8 cellular contexts compared by ENCODE assay signal in genomic region chr15:74099963-74100733, GRCh38. TPM values are rescaled to one million over a fixed set of nuclear protein-coding genes. Genes with fewer than 3 reads are reported as not detected.
A peak's percentile ranks its signal among the peaks of the same experiment; 100 is the strongest.
DNase-seq lines count a peak whose midpoint lies in the region; ATAC-seq and TF ChIP-seq lines count a peak whose summit lies in the region.
"Not testable (repeated sequence)": the region's sequence is repeated elsewhere in the genome, so short reads cannot be mapped to it uniquely, and the experiment has no call there.

No MANE protein-coding gene starts in this region.

- H3K79me1 ChIP-seq in mesenchymal stem cell (replicated peaks; ENCODE audit: low read length, poor library complexity, severe bottlenecking): not testable (repeated sequence)

- peak overlapping the region; percentile 77 for H3K9ac ChIP-seq in mesenchymal stem cell (ENCODE audit: low read length)

- peak; percentile 90 to 92 for DNase-seq in SJSA1 (ENCODE audit: low read depth in 1 of 2, low spot score in 2 of 2)
- peak; percentile 78 for DNase-seq in activated naive CD4-positive, alpha-beta T cell treated with Interleukin-2 at 50 U/mL for 16 hours
- DNase-seq in fibroblast of mammary gland (ENCODE audit: low read depth): peak; percentile 82
- peak; percentile 90 for DNase-seq in mesenchymal stem cell
- DNase-seq in stimulated activated CD4-positive, alpha-beta T cell treated with anti-CD3 and anti-CD28 coated beads, Interleukin-15, amount 100 ng/mL, for 48 hours (ENCODE audit: low read depth in 2 of 2): peak; percentile 74 to 75

- H2BK15ac ChIP-seq in mesenchymal stem cell (ENCODE audit: low read depth, poor library complexity, severe bottlenecking): not testable (repeated sequence)

- H3K18ac ChIP-seq in mesenchymal stem cell (ENCODE audit: low read depth in 1 of 2, low read length in 2 of 2): not testable (repeated sequence)

- not testable (repeated sequence) for H2BK120ac ChIP-seq in mesenchymal stem cell (ENCODE audit: low read depth, low read length)

- H2BK12ac ChIP-seq in mesenchymal stem cell (ENCODE audit: low read length in 2 of 2): not testable (repeated sequence)

- H3K4ac ChIP-seq in mesenchymal stem cell (ENCODE audit: low read depth in 1 of 2, low read length in 2 of 2): peak overlapping the region in 1 of 2 experiments; percentile 51

- not testable (repeated sequence) for H3K36me3 ChIP-seq in ACC112 (ENCODE audit: insufficient read depth, low read length); SJSA1; mesenchymal stem cell (ENCODE audit: control insufficient read depth in 1 of 2, insufficient read depth in 2 of 2, low read depth in 1 of 2, low read length in 2 of 2)

- not testable (repeated sequence) for H2BK5ac ChIP-seq in mesenchymal stem cell (ENCODE audit: low read depth, low read length, poor library complexity, severe bottlenecking)

- not testable (repeated sequence) for H4K91ac ChIP-seq in mesenchymal stem cell (ENCODE audit: low read length)

- H3K4me3 ChIP-seq in ACC112 (ENCODE audit: low read depth, low read length): peak overlapping the region; percentile 76
- H3K4me3 ChIP-seq in SJSA1: peak overlapping the region; percentile 29
- peak overlapping the region; percentile 20 for H3K4me3 ChIP-seq in fibroblast of mammary gland (ENCODE audit: control insufficient read depth, low read depth, low read length)
- H3K4me3 ChIP-seq in mesenchymal stem cell (ENCODE audit: insufficient read depth in 1 of 2, low read depth in 1 of 2, low read length in 2 of 2): peak overlapping the region; percentile 44 to 67

- not testable (repeated sequence) for H3K4me1 ChIP-seq in ACC112 (ENCODE audit: control insufficient read depth, insufficient read depth, low read length, unreplicated experiment); SJSA1 (replicated peaks); mesenchymal stem cell (ENCODE audit: control insufficient read depth, insufficient read depth, low read depth, low read length)

- TF ChIP-seq CTCF in fibroblast of mammary gland (conservative IDR thresholded peaks at IDR 0.05; ENCODE audit: control insufficient read depth, insufficient read depth, low read depth, low read length): not testable (repeated sequence)

- not testable (repeated sequence) for H3K23ac ChIP-seq in mesenchymal stem cell (ENCODE audit: low read length in 2 of 2)

- H3K27ac ChIP-seq in ACC112 (ENCODE audit: low read depth, low read length); SJSA1; mesenchymal stem cell (ENCODE audit: low read length, poor library complexity, severe bottlenecking): not testable (repeated sequence)

- H3K9me3 ChIP-seq in SJSA1 (replicated peaks); mesenchymal stem cell (ENCODE audit: control insufficient read depth, low read length): not testable (repeated sequence)

- H2AK5ac ChIP-seq in mesenchymal stem cell (ENCODE audit: low read length, severe bottlenecking): not testable (repeated sequence)

- not testable (repeated sequence) for H3K79me2 ChIP-seq in ACC112 (ENCODE audit: control insufficient read depth, insufficient read depth, low read length, unreplicated experiment)

- not testable (repeated sequence) for H3K27me3 ChIP-seq in ACC112 (ENCODE audit: insufficient read depth, low read length); SJSA1 (replicated peaks); mesenchymal stem cell (ENCODE audit: control insufficient read depth in 1 of 2, insufficient read depth in 1 of 2, low read length in 2 of 2)

- peak overlapping the region; percentile 96 for H4K8ac ChIP-seq in mesenchymal stem cell (ENCODE audit: low read length)

- H3K4me2 ChIP-seq in mesenchymal stem cell (ENCODE audit: low read length, poor library complexity, severe bottlenecking): peak overlapping the region; percentile 68

- peak overlapping the region; percentile 14 for H2AFZ ChIP-seq in ACC112 (ENCODE audit: low read length, unreplicated experiment)
- H2AFZ ChIP-seq in mesenchymal stem cell (ENCODE audit: low read depth, low read length): peak overlapping the region; percentile 77

- ATAC-seq in GM18909 (IDR thresholded peaks at IDR 0.05; ENCODE audit: poor library complexity, unreplicated experiment): peak; percentile 89
- ATAC-seq in HG03066 (IDR thresholded peaks at IDR 0.05; ENCODE audit: low read depth, unreplicated experiment): peak; percentile 70

- H3K14ac ChIP-seq in mesenchymal stem cell (ENCODE audit: low read length in 2 of 2): not testable (repeated sequence)

- 40% methylated on average over 10 of the region's 45 CpGs for WGBS in mesenchymal stem cell

RNA-seq across cellular contexts. Expression of gene GOLGA6A, which starts 17.8 kb away (rescaled TPM):
- not detected in 2 replicates for total RNA-seq in SJSA1 (2014; rRNA removed; shearing (Covaris generic))
- not detected for polyA plus RNA-seq in mesenchymal stem cell (2013, experiment 1 of 2)
- polyA plus RNA-seq in mesenchymal stem cell (2013, experiment 2 of 2): 0.03 TPM

RNA-seq across cellular contexts. Expression of gene ISLR2, which starts 30.2 kb away (rescaled TPM):
- not detected in 2 replicates for total RNA-seq in SJSA1 (2014; rRNA removed; shearing (Covaris generic))
- polyA plus RNA-seq in mesenchymal stem cell (2013, experiment 1 of 2): not detected
- not detected for polyA plus RNA-seq in mesenchymal stem cell (2013, experiment 2 of 2)

Comparison
In these comparisons a context has a peak if more than half of its experiments do, and no peak if none do; other contexts are left out.
1. H3K4me3 ChIP-seq: peak in every context shown above with its lines; median percentile 76 in ACC112; 56 in mesenchymal stem cell; 29 in SJSA1; 20 in fibroblast of mammary gland.